7 cellular contexts compared by ENCODE assay signal in the genomic region with DNA sequence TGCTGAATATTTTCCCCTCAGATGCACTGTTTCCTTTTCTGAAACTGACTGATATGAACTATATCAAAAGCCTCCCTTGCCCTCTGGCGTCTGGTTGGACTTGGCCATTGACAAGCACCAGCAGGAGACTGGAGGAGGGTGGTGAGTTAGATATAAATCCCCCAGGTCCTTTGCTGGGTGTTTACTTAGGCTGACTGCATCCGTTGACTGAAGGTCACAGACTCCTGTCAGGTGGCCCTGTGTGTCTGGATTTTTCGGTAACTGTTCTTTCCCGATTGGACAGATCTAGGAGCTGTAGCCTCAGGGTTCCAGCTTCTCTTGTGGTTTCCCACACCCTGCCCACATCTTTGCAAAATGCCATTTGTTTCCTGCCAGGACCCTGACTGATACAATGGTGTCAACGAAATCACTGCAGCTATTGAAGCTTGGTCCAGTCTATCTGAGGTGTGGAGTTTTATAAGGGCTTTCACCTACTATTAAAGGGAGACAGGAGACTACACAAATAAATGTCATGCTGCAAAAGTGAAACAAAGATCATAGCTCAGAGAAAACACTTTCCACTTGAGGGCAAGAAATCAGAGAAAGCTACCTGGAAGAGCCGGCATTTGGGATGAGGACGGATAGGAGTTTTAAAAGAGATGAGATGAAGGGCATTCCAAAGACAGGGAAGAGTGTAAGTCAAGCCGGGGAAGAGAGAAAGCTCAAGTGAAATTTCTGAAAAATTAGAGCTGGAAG. TPM values are rescaled to one million over a fixed set of nuclear protein-coding genes. Genes with fewer than 3 reads are reported as not detected.
DNase-seq lines count a peak whose midpoint lies in the region; ATAC-seq and TF ChIP-seq lines count a peak whose summit lies in the region.

No MANE protein-coding gene starts in this region.

- H3K4me3 ChIP-seq in GM12865 (ENCODE audit: low read depth, low read length), result no peak overlapping the region
- H3K4me3 ChIP-seq in body of pancreas, result peak overlapping the region; percentile 5 to 73
- peak overlapping the region; percentile 83 for H3K4me3 ChIP-seq in mesodermal cell (ENCODE audit: extremely low read depth, insufficient read depth, low read length, poor library complexity, severe bottlenecking)

- intact Hi-C loops in body of pancreas (cut with DNase I), result loop anchor here (10.0 kb wide), 1 partner anchor 244 kb away; no protein-coding TSS in a partner anchor

- ATAC-seq in body of pancreas (peak; percentile 25), GM21528 (IDR thresholded peaks at IDR 0.05; ENCODE audit: low FRiP score, unreplicated experiment) (no peak), GM21360 (IDR thresholded peaks at IDR 0.05; ENCODE audit: unreplicated experiment) (no peak)

- peaks cover 16% of the 10 kb centered on the region for H3K4me1 ChIP-seq in body of pancreas
- H3K4me1 ChIP-seq in mesodermal cell (ENCODE audit: control insufficient read depth, insufficient read depth, low read length, poor library complexity, severe bottlenecking), result peaks cover 8% of the 10 kb centered on the region

- DNase-seq in GM12865 (ENCODE audit: low read depth), result peak; percentile 10
- peak; percentile 17 for DNase-seq in NCI-H510A (lab: John Stamatoyannopoulos, UW)
- DNase-seq in body of pancreas, result peak; percentile 69 to 83 (median 78)
- DNase-seq in UCSD-AML1 (lab: John Stamatoyannopoulos, UW; ENCODE audit: unreplicated experiment), result no peak

- peak in 2 of 3 donors; percentile 21 to 33 for TF ChIP-seq POLR2A in body of pancreas (IDR thresholded peaks at IDR 0.05)

- WGBS in body of pancreas, 2 donors, result 3 to 4% methylated on average over 8 of the region's 8 CpGs
- 62 to 66% methylated on average over 6 to 8 of the region's 8 CpGs for WGBS in mesodermal cell (ENCODE audit: insufficient coverage in 2 of 2), 2 experiments

- TF ChIP-seq CTCF in GM12865 (IDR thresholded peaks at IDR 0.05; ENCODE audit: insufficient read depth, low read depth, low read length, missing control alignments), result no peak
- peak in 5 of 7 experiments; percentile 22 to 70 (median 56) for TF ChIP-seq CTCF in body of pancreas (IDR thresholded peaks at IDR 0.05)

- peak overlapping the region; percentile 88 to 98 (median 95) for H3K27ac ChIP-seq in body of pancreas
- H3K27ac ChIP-seq in mesodermal cell (ENCODE audit: low read depth, low read length, severe bottlenecking), result no peak overlapping the region

- no peaks in the 10 kb centered on the region for H3K27me3 ChIP-seq in body of pancreas

- H3K36me3 ChIP-seq in body of pancreas (replicated peaks in 1 of 2; ENCODE audit: insufficient read depth in 1 of 2, low read depth in 2 of 2), result no peaks in the 10 kb centered on the region
- no peaks in the 10 kb centered on the region for H3K36me3 ChIP-seq in mesodermal cell (ENCODE audit: control insufficient read depth, insufficient read depth, low read length)

- H3K9me3 ChIP-seq in body of pancreas (no peaks in the 10 kb centered on the region), mesodermal cell (ENCODE audit: control insufficient read depth, low read length) (no peaks in the 10 kb centered on the region)

RNA-seq across cellular contexts. Expression of a gene that starts 1.5 kb away (rescaled TPM):
- 10 to 100 TPM; 38.4 to 75.8 TPM for total RNA-seq in body of pancreas
- polyA plus RNA-seq in mesodermal cell (2013, experiment 1 of 2), result 8.6 TPM
- polyA plus RNA-seq in mesodermal cell (2013, experiment 2 of 2), result 9.0 TPM
